ENCODE assay signal across 8 cellular contexts in genomic region chr1:89022167-89022959, GRCh38. TPM values are rescaled to one million over a fixed set of nuclear protein-coding genes. Genes with fewer than 3 reads are reported as not detected.
DNase-seq lines count a peak whose midpoint lies in the region; ATAC-seq, FAIRE-seq and TF ChIP-seq lines count a peak whose summit lies in the region.

A gene with protein sequence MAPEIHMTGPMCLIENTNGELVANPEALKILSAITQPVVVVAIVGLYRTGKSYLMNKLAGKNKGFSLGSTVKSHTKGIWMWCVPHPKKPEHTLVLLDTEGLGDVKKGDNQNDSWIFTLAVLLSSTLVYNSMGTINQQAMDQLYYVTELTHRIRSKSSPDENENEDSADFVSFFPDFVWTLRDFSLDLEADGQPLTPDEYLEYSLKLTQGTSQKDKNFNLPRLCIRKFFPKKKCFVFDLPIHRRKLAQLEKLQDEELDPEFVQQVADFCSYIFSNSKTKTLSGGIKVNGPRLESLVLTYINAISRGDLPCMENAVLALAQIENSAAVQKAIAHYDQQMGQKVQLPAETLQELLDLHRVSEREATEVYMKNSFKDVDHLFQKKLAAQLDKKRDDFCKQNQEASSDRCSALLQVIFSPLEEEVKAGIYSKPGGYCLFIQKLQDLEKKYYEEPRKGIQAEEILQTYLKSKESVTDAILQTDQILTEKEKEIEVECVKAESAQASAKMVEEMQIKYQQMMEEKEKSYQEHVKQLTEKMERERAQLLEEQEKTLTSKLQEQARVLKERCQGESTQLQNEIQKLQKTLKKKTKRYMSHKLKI (minus strand): TSS chr1:89022866. CDS start chr1:89020721, 2,145 bp downstream.

- 0 out of 2 replicates have a peak within 1 kb of the TSS, but pooled peaks have one; percentile 18 for H3K4me2 ChIP-seq in K562 (ENCODE audit: insufficient read depth, low read length)

- no peak for TF ChIP-seq RAD21 in K562 (CRISPR knock-in tag; conservative IDR thresholded peaks at IDR 0.05 in 1 of 2, IDR thresholded peaks at IDR 0.05 in 1 of 2)

- H3K4me1 Mint-ChIP-seq in stimulated activated naive CD8-positive, alpha-beta T cell treated with anti-CD3 and anti-CD28 coated beads, Interleukin-15, amount 100 ng/mL, for 72 hours: peaks cover 54% of the 10 kb centered on the region
- H3K4me1 Mint-ChIP-seq in glutamatergic neuron (ENCODE audit: low read depth, unreplicated experiment): no peaks in the 10 kb centered on the region

- H3K27ac ChIP-seq in K562 (ENCODE audit: extremely low read depth, low read depth, low read length): no peak within 1 kb of the TSS
- peak within 1 kb of the TSS; percentile 60 to 87 for H3K27ac ChIP-seq in kidney (ENCODE audit: low read depth in 2 of 2, low read length in 2 of 2)

- in situ Hi-C loops in ACHN (cut with HindIII; ENCODE audit: low pct_ligation_motif_present, low pct_unique_long_range_greater_than_20kb, low sequenced_read_pairs): no loop called here
- in situ Hi-C loops in K562 (cut with MboI): no loop called here

- no peaks in the 10 kb centered on the region for H4K20me1 ChIP-seq in K562 (replicated peaks; ENCODE audit: control insufficient read depth, insufficient read depth, low read length)

- no peak within 1 kb of the TSS; the same call in 1 of the 2 replicates for H2AFZ ChIP-seq in K562 (ENCODE audit: low read depth, low read length)

- H3K4me3 Mint-ChIP-seq in stimulated activated naive CD8-positive, alpha-beta T cell treated with anti-CD3 and anti-CD28 coated beads, Interleukin-15, amount 100 ng/mL, for 72 hours: peak within 1 kb of the TSS; percentile 85 to 89
- no peak within 1 kb of the TSS for H3K4me3 Mint-ChIP-seq in glutamatergic neuron (ENCODE audit: unreplicated experiment)

- no peaks in the 10 kb centered on the region for H3K36me3 Mint-ChIP-seq in glutamatergic neuron (ENCODE audit: unreplicated experiment)

- TF ChIP-seq POLR2A in K562 (conservative IDR thresholded peaks at IDR 0.05): no peak

- intact Hi-C loops in K562 (cut with micrococcal nuclease) (no loop called here), kidney (cut with DNase I) (no loop called here)

- BruUV-seq in K562 (replicated peaks; lab: Mats Ljungman, UMichigan): no TSS peak

- H3K4me1 ChIP-seq in K562 (replicated peaks in 1 of 2; ENCODE audit: control insufficient read depth in 2 of 2, insufficient read depth in 2 of 2, low read length in 2 of 2): no peaks in the 10 kb centered on the region; a peak in 1 of 5 replicates
- peaks cover 9 to 14% of the 10 kb centered on the region in 2 donors for H3K4me1 ChIP-seq in kidney (ENCODE audit: control insufficient read depth in 1 of 2, insufficient read depth in 1 of 2, low read depth in 1 of 2, low read length in 2 of 2)

- no peak within 1 kb of the TSS for H3K9ac ChIP-seq in K562 (ENCODE audit: insufficient read depth in 1 of 2, low read depth in 2 of 2, low read length in 2 of 2)
- peak within 1 kb of the TSS; percentile 60 to 72 for H3K9ac ChIP-seq in kidney (ENCODE audit: low read length in 2 of 2)

- no peaks in the 10 kb centered on the region for H3K36me3 ChIP-seq in K562 (ENCODE audit: control insufficient read depth, insufficient read depth, low read length)
- H3K36me3 ChIP-seq in kidney (ENCODE audit: control insufficient read depth in 1 of 2, insufficient read depth in 2 of 2, low read length in 2 of 2): peaks cover 4 to 8% of the 10 kb centered on the region in 2 donors

- POLR2A ChIA-PET in K562 (lab: Yijun Ruan, JAX): interaction anchor here (0.8 to 1.4 kb wide), 2 partner anchors 13 to 31 kb away, joined by 3 to 4 read pairs; no protein-coding TSS in a partner anchor

- DNase-seq in ACHN: peak; percentile 69
- peak; percentile 8 for DNase-seq in NCI-H774 (lab: John Stamatoyannopoulos, UW)
- no peak for DNase-seq in K562 (ENCODE audit: extremely low read depth in 1 of 4, low spot score in 3 of 4)
- DNase-seq in kidney: no peak
- DNase-seq in stimulated activated naive CD8-positive, alpha-beta T cell treated with anti-CD3 and anti-CD28 coated beads, Interleukin-15, amount 100 ng/mL, for 72 hours: no peak
- no peak for DNase-seq in glutamatergic neuron

- H3K9me3 Mint-ChIP-seq in stimulated activated naive CD8-positive, alpha-beta T cell treated with anti-CD3 and anti-CD28 coated beads, Interleukin-15, amount 100 ng/mL, for 72 hours: peaks cover 16 to 20% of the 10 kb centered on the region in 2 donors
- no peaks in the 10 kb centered on the region for H3K9me3 Mint-ChIP-seq in glutamatergic neuron (ENCODE audit: unreplicated experiment)

- H3K4me3 ChIP-seq in K562 (no peak within 1 kb of the TSS), kidney (ENCODE audit: low read length in 2 of 2) (peak within 1 kb of the TSS; percentile 73 to 95)

- no peaks in the 10 kb centered on the region for H3K9me3 ChIP-seq in K562 (replicated peaks; ENCODE audit: control insufficient read depth, insufficient read depth, low read depth, low read length)
- no peaks in the 10 kb centered on the region for H3K9me3 ChIP-seq in kidney (ENCODE audit: control insufficient read depth in 1 of 2, low read length in 2 of 2)

- no peaks in the 10 kb centered on the region for H3K9me1 ChIP-seq in K562 (ENCODE audit: control insufficient read depth, insufficient read depth, low read length)

- H3K27me3 Mint-ChIP-seq in stimulated activated naive CD8-positive, alpha-beta T cell treated with anti-CD3 and anti-CD28 coated beads, Interleukin-15, amount 100 ng/mL, for 72 hours: no peaks in the 10 kb centered on the region
- H3K27me3 Mint-ChIP-seq in glutamatergic neuron (ENCODE audit: unreplicated experiment): no peaks in the 10 kb centered on the region

- TF ChIP-seq CTCF in K562 (IDR thresholded peaks at IDR 0.05 in 2 of 3, conservative IDR thresholded peaks at IDR 0.05 in 1 of 3; ENCODE audit: insufficient read depth in 2 of 3, low read depth in 1 of 3, low read length in 3 of 3): no peak
- no peak for TF ChIP-seq CTCF in kidney (IDR thresholded peaks at IDR 0.05; ENCODE audit: borderline replicate concordance, extremely low read depth, insufficient read depth)
- TF ChIP-seq CTCF in glutamatergic neuron (IDR thresholded peaks at IDR 0.05; ENCODE audit: partially characterized antibody, unreplicated experiment): no peak

- H3K79me2 ChIP-seq in K562 (ENCODE audit: control insufficient read depth, insufficient read depth, low read length): no peaks in the 10 kb centered on the region

- 0% methylated on average over 5 of the region's 5 CpGs for WGBS in K562 (ENCODE audit: insufficient coverage, low coverage, missing lambda C conversion rate)

- CTCF ChIA-PET in K562 (lab: Yijun Ruan, JAX; ENCODE audit: low intra/inter-chr PET ratio): no interaction called here

- FAIRE-seq in K562 (lab: Jason Lieb, UNC): no peak
- FAIRE-seq in kidney (lab: Jason Lieb, UNC): peak; percentile 93

- peak; percentile 88 for ATAC-seq in GM18517 (IDR thresholded peaks at IDR 0.05; ENCODE audit: unreplicated experiment)
- ATAC-seq in HG03064 (IDR thresholded peaks at IDR 0.05; ENCODE audit: low read depth, unreplicated experiment): peak; percentile 86
- ATAC-seq in K562: no peak
- peak; percentile 91 for ATAC-seq in stimulated activated naive CD8-positive, alpha-beta T cell treated with anti-CD3 and anti-CD28 coated beads, Interleukin-15, amount 100 ng/mL, for 72 hours

- H3K27ac Mint-ChIP-seq in stimulated activated naive CD8-positive, alpha-beta T cell treated with anti-CD3 and anti-CD28 coated beads, Interleukin-15, amount 100 ng/mL, for 72 hours: peak within 1 kb of the TSS; percentile 93 to 96
- no peak within 1 kb of the TSS for H3K27ac Mint-ChIP-seq in glutamatergic neuron (ENCODE audit: unreplicated experiment)

- TF ChIP-seq EP300 in K562 (IDR thresholded peaks at IDR 0.05; ENCODE audit: low read length): no peak

- H3K27me3 ChIP-seq in K562 (ENCODE audit: control insufficient read depth in 2 of 2, insufficient read depth in 2 of 2, low read length in 2 of 2): peaks cover 0 to 4% of the 10 kb centered on the region in 2 experiments; a peak in 1 of 5 replicates

TF ChIP-seq in K562, 482 proteins besides CTCF, POLR2A, EP300 and RAD21 (continues in another document):
- TF ChIP-seq CEBPB (tag; IDR thresholded peaks at IDR 0.05): peak; percentile 32; the same call in 1 of the 2 replicates
- TF ChIP-seq TBP (optimal IDR thresholded peaks at IDR 0.05; ENCODE audit: low read depth, low read length): no peak
- no peak for TF ChIP-seq MCM3 (IDR thresholded peaks at IDR 0.05)
- TF ChIP-seq ZNF586 (CRISPR knock-in tag; conservative IDR thresholded peaks at IDR 0.05): no peak
- no peak for TF ChIP-seq ZBTB7A (IDR thresholded peaks at IDR 0.05; ENCODE audit: borderline replicate concordance, control insufficient read depth, low read depth, low read length)

RNA-seq across cellular contexts. Expression of the gene that starts here (rescaled TPM):
- not detected in 2 replicates for total RNA-seq in K562 (2011; cell fraction: chromatin; rRNA removed; ENCODE audit: low replicate concordance)
- not detected in 2 replicates for total RNA-seq in K562 (2011; cell fraction: nucleolus; rRNA removed)
- not detected in 2 replicates for total RNA-seq in K562 (2011; cell fraction: nucleoplasm; rRNA removed)
- total RNA-seq in K562 (2014; rRNA removed) (not detected in 2 replicates), K562 (2014; rRNA removed; fragmentation: Illumina TruSeq; extraction: Trizol) (0.11 TPM in 1 of 2 replicates, not detected in the other), K562 (2015; rRNA removed; fragmentation: Illumina TruSeq; extraction: Trizol) (0.14 TPM in 1 of 2 replicates, not detected in the other), K562 (2021) (0.22 TPM in 1 of 2 replicates, not detected in the other), kidney (57.7 TPM), glutamatergic neuron (ENCODE audit: unreplicated experiment) (not detected)
- polyA plus RNA-seq in K562 (2011; rRNA removed) (0.05 and 0.11 TPM in 2 replicates), K562 (2014; fragmentation: Illumina TruSeq; extraction: Trizol) (0.07 TPM in 1 of 2 replicates, not detected in the other), K562 (2014; fragmentation: Nextera tagmentation; extraction: Ambion mirVana) (under 1 TPM in 1 of 2 experiments, not detected in 1; 0.07 TPM), K562 (2014; rRNA removed) (not detected in 2 replicates), kidney (ENCODE audit: insufficient read depth, low read depth, low replicate concordance) (31.5 TPM)
- polyA plus RNA-seq in K562 (2011; cell fraction: cytosol; rRNA removed): 0.04 TPM in 1 of 2 replicates, not detected in the other
- polyA plus RNA-seq in K562 (2011; cell fraction: nucleus; rRNA removed): 0.18 TPM in 1 of 2 replicates, not detected in the other
- 0.04 and 0.43 TPM in 2 replicates for polyA plus RNA-seq in K562 (2012)
- 0.51 TPM in 1 of 2 replicates, not detected in the other for polyA minus RNA-seq in K562 (2011; rRNA and poly(A)+ RNA removed)
- not detected in 2 replicates for polyA minus RNA-seq in K562 (2011; cell fraction: cytosol; rRNA and poly(A)+ RNA removed)
- polyA minus RNA-seq in K562 (2011; cell fraction: nucleus; rRNA and poly(A)+ RNA removed): not detected in 2 replicates

Comparison
In these comparisons a context has a peak if more than half of its experiments do, and no peak if none do; other contexts are left out.
1. RNA of the gene that starts here (total RNA-seq): 57.7 TPM in kidney (single experiment); 0.11 to 0.22 TPM in K562 and not detected in glutamatergic neuron (single experiment); every median in the first group is over 10 times any median in the second.
2. RNA of the gene that starts here (polyA plus RNA-seq): 31.5 TPM in kidney (single experiment); 0.04 to 0.43 TPM in K562; every median in the first group is over 10 times any median in the second.
3. DNase-seq: peak in ACHN (single experiment) and NCI-H774 (single experiment); none in K562 (0 of 4), kidney (single experiment), stimulated activated naive CD8-positive, alpha-beta T cell treated with anti-CD3 and anti-CD28 coated beads, Interleukin-15, amount 100 ng/mL, for 72 hours (0 of 2) and glutamatergic neuron (single experiment).
4. H3K9ac ChIP-seq: peak in kidney (2 of 2); none in K562 (0 of 2).